12 cellular contexts compared by ENCODE assay signal in the genomic region with DNA sequence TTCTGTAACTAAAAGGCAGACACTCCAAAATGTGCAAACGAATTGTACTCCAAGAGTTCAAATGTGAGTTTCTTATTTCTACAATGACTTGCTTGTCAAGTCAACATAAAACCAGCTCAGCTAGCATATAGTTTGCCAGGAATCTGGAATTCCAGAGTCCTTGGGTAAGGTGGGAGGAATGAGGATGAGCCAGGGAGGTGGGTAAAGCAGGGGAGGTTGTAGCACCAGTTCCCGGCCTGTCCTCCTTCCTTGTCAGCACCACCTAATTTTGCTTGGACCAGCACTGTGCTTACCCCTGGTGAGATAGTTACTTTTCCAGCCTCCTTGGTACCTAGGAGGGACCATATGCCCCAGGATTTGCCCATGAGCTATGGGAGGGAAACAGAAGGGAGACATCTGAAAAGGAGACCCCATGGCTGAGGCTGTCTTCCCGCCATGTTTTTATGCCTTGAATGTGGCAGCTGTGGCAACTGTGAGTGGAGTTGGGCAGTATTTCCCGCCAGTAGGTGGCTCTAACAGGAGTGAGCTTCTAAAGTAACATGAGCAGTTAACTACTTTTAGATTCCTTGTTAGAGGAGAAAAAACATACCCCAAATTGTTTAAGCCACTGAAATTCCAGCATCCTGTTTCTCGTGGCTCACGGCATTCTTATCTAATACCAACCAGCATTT.
DNase-seq lines count a peak whose midpoint lies in the region; ATAC-seq and TF ChIP-seq lines count a peak whose summit lies in the region.
"Had no signal": no experiment of that assay in that cellular context is flagged by ENCODE, and none has a peak within 500 bp of the region (broad histone marks: within the 10 kb centered on the region; RNA-seq: fewer than 3 reads in every experiment).

No MANE protein-coding gene starts in this region.

- TF ChIP-seq CTCF in GM06990 (IDR thresholded peaks at IDR 0.05; ENCODE audit: insufficient read depth, low read length, poor library complexity, severe bottlenecking) (peak; percentile 24), WERI-Rb-1 (IDR thresholded peaks at IDR 0.05; ENCODE audit: low read depth, low read length) (peak; percentile 69), right lobe of liver (IDR thresholded peaks at IDR 0.05) (peak; percentile 26 to 52 (median 33)), foreskin fibroblast (IDR thresholded peaks at IDR 0.05; ENCODE audit: low read depth, low read length) (no peak)

- DNase-seq in GM06990 (ENCODE audit: extremely low read depth, insufficient read length), result no peak
- DNase-seq in MG63, result peak; percentile 5
- peak; percentile 67 for DNase-seq in WERI-Rb-1
- peak in 1 of 3 donors; percentile 21 for DNase-seq in right lobe of liver
- no peak for DNase-seq in foreskin fibroblast
- DNase-seq: activated gamma-delta T cell treated with Interleukin-2 at 50 U/mL for 16 hours, natural killer cell, NCI-H1436, NCI-H510A treated with DMSO at 0.1 percent for 48 hours, retina had no signal

- no peak overlapping the region for H3K27ac ChIP-seq in WERI-Rb-1
- H3K27ac ChIP-seq in right lobe of liver, result no peak overlapping the region

- H3K4me3 ChIP-seq in GM06990 (replicated peaks; ENCODE audit: low read depth, low read length) (no peak overlapping the region), MG63 (no peak overlapping the region), WERI-Rb-1 (ENCODE audit: low read depth, low read length) (no peak overlapping the region), right lobe of liver (no peak overlapping the region), foreskin fibroblast (ENCODE audit: low read depth in 1 of 2, low read length in 2 of 2) (no peak overlapping the region)

- H3K36me3 ChIP-seq in GM06990 (ENCODE audit: control insufficient read depth, insufficient read depth, low read length) (no peaks in the 10 kb centered on the region), MG63 (no peaks in the 10 kb centered on the region), WERI-Rb-1 (no peaks in the 10 kb centered on the region), right lobe of liver (no peaks in the 10 kb centered on the region)

- no peaks in the 10 kb centered on the region for H3K4me1 ChIP-seq in right lobe of liver

- no peaks in the 10 kb centered on the region for H3K9me3 ChIP-seq in MG63
- H3K9me3 ChIP-seq in WERI-Rb-1 (ENCODE audit: severe bottlenecking), result peaks cover 3% of the 10 kb centered on the region
- H3K9me3 ChIP-seq in right lobe of liver, result no peaks in the 10 kb centered on the region

- WGBS in right lobe of liver (ENCODE audit: insufficient coverage, low coverage, low lambda C conversion rate, missing lambda C conversion rate), result 45% methylated on average over 6 of the region's 6 CpGs

- H3K27me3 ChIP-seq in GM06990 (replicated peaks; ENCODE audit: control insufficient read depth, insufficient read depth, low read length) (no peaks in the 10 kb centered on the region), MG63 (no peaks in the 10 kb centered on the region), WERI-Rb-1 (ENCODE audit: insufficient read depth, low read depth, severe bottlenecking) (no peaks in the 10 kb centered on the region), right lobe of liver (peaks cover 0 to 8% of the 10 kb centered on the region in 2 donors)

- TF ChIP-seq POLR2A in right lobe of liver (IDR thresholded peaks at IDR 0.05), result no peak

- ATAC-seq in right lobe of liver (peak; percentile 48 to 72 (median 65)), HG02870 (IDR thresholded peaks at IDR 0.05; ENCODE audit: unreplicated experiment) (no peak), HG03378 (IDR thresholded peaks at IDR 0.05; ENCODE audit: unreplicated experiment) (no peak)
- ATAC-seq: natural killer cell had no signal

- intact Hi-C loops in right lobe of liver (cut with DNase I), result no loop called here

Comparison
In these comparisons a context has a peak if more than half of its experiments do, and no peak if none do; other contexts are left out.
1. DNase-seq: peak in MG63 (single experiment) and WERI-Rb-1 (single experiment); none in GM06990 (single experiment) and foreskin fibroblast (0 of 2).
2. ATAC-seq: peak in right lobe of liver (4 of 4); none in HG02870 (single experiment) and HG03378 (single experiment).